In genomic region chrX:49331282-49331681, GRCh38 we compare ENCODE assay signal across 4 cellular contexts. TPM values are rescaled to one million over a fixed set of nuclear protein-coding genes. Genes with fewer than 3 reads are reported as not detected.
"Had no signal": no experiment of that assay in that cellular context is flagged by ENCODE, and none has a peak within 500 bp of the region (broad histone marks: within the 10 kb centered on the region; RNA-seq: fewer than 3 reads in every experiment).

TSS of gene GAGE13 (plus strand) at chrX:49331582. CDS start at chrX:49332738, 1,156 bp downstream.

RNA-seq across cellular contexts. Expression of gene GAGE13, which starts in this region (rescaled TPM):
- total RNA-seq: LHCN-M2, M059J, MCF 10A, NCI-H460 had no signal
